10 cellular contexts compared by ENCODE assay signal in genomic region chr2:45821558-45822271, GRCh38.
DNase-seq lines count a peak whose midpoint lies in the region; ATAC-seq, FAIRE-seq and TF ChIP-seq lines count a peak whose summit lies in the region.
"Had no signal": no experiment of that assay in that cellular context is flagged by ENCODE, and none has a peak within 500 bp of the region (broad histone marks: within the 10 kb centered on the region; RNA-seq: fewer than 3 reads in every experiment).

No MANE protein-coding gene starts in this region.

- H3K4me3 ChIP-seq in adrenal gland (no peak overlapping the region), kidney (ENCODE audit: low read length in 2 of 2) (no peak overlapping the region), thoracic aorta (no peak overlapping the region)

- FAIRE-seq in HTR-8/SVneo (lab: Jason Lieb, UNC) (no peak), kidney (lab: Jason Lieb, UNC) (no peak)

- H3K9me3 ChIP-seq in adrenal gland (replicated peaks in 1 of 3) (no peaks in the 10 kb centered on the region), kidney (ENCODE audit: control insufficient read depth in 1 of 2, low read length in 2 of 2) (no peaks in the 10 kb centered on the region), thoracic aorta (no peaks in the 10 kb centered on the region), T-helper 17 cell (ENCODE audit: control insufficient read depth, low read length, poor library complexity, severe bottlenecking) (no peaks in the 10 kb centered on the region)

- H3K9ac ChIP-seq in kidney (ENCODE audit: low read length in 2 of 2) = peak overlapping the region in 1 of 2 donors; percentile 27

- H3K27ac ChIP-seq in adrenal gland = peak overlapping the region in 1 of 5 donors; percentile 20
- H3K27ac ChIP-seq in kidney (ENCODE audit: low read depth in 2 of 2, low read length in 2 of 2) = peak overlapping the region; percentile 39
- peak overlapping the region in 1 of 2 donors; percentile 25 for H3K27ac ChIP-seq in thoracic aorta

- no peaks in the 10 kb centered on the region for H3K27me3 ChIP-seq in adrenal gland
- H3K27me3 ChIP-seq in thoracic aorta (replicated peaks; ENCODE audit: insufficient read depth) = no peaks in the 10 kb centered on the region

- H3K4me1 Mint-ChIP-seq in T-helper 17 cell = peaks cover 22% of the 10 kb centered on the region

- ATAC-seq in thoracic aorta (ENCODE audit: insufficient number of reproducible peaks, low FRiP score, low read depth) (no peak), T-helper 17 cell (no peak)
- ATAC-seq: stimulated activated naive CD8-positive, alpha-beta T cell treated with anti-CD3 and anti-CD28 coated beads, Interleukin-15, amount 100 ng/mL, for 72 hours had no signal

- H3K4me3 Mint-ChIP-seq in T-helper 17 cell = no peak overlapping the region
- H3K4me3 Mint-ChIP-seq: stimulated activated naive CD8-positive, alpha-beta T cell treated with anti-CD3 and anti-CD28 coated beads, Interleukin-15, amount 100 ng/mL, for 72 hours had no signal

- intact Hi-C loops in adrenal gland (cut with DNase I) (no loop called here), kidney (cut with DNase I) (no loop called here)

- peaks cover 3% of the 10 kb centered on the region for H3K36me3 Mint-ChIP-seq in T-helper 17 cell (ENCODE audit: low read depth)

- no peak for TF ChIP-seq CTCF in adrenal gland (IDR thresholded peaks at IDR 0.05)
- TF ChIP-seq CTCF in kidney (IDR thresholded peaks at IDR 0.05; ENCODE audit: borderline replicate concordance, extremely low read depth, insufficient read depth) = no peak
- TF ChIP-seq CTCF in thoracic aorta (IDR thresholded peaks at IDR 0.05) = no peak

- H3K36me3 ChIP-seq in adrenal gland (replicated peaks in 1 of 2) = no peaks in the 10 kb centered on the region
- H3K36me3 ChIP-seq in kidney (ENCODE audit: control insufficient read depth in 1 of 2, insufficient read depth in 2 of 2, low read length in 2 of 2) = no peaks in the 10 kb centered on the region
- H3K36me3 ChIP-seq in thoracic aorta = no peaks in the 10 kb centered on the region

- no peak for TF ChIP-seq POLR2A in adrenal gland (IDR thresholded peaks at IDR 0.05)

- WGBS in adrenal gland, 4 donors = 58 to 73% (median 67%) methylated on average over 9 of the region's 9 CpGs

- no peak overlapping the region for H3K27ac Mint-ChIP-seq in T-helper 17 cell
- H3K27ac Mint-ChIP-seq: stimulated activated naive CD8-positive, alpha-beta T cell treated with anti-CD3 and anti-CD28 coated beads, Interleukin-15, amount 100 ng/mL, for 72 hours had no signal

- peak; percentile 48 for DNase-seq in HTR-8/SVneo (ENCODE audit: insufficient read length, low spot score)
- peak; percentile 50 to 84 (median 76) for DNase-seq in adrenal gland
- no peak for DNase-seq in kidney
- peak; percentile 51 for DNase-seq in thoracic aorta (ENCODE audit: low spot score)
- no peak for DNase-seq in activated T-cell treated with anti-CD3 and anti-CD28 coated beads, Interleukin-2, amount 50 U/mL, for 48 hours
- DNase-seq in SIG-M5 (lab: John Stamatoyannopoulos, UW) = no peak
- no peak for DNase-seq in activated effector memory CD4-positive, alpha-beta T cell treated with Interleukin-2 at 50 U/mL for 16 hours
- DNase-seq in T-helper 17 cell = no peak
- DNase-seq: KG1; stimulated activated naive CD8-positive, alpha-beta T cell treated with anti-CD3 and anti-CD28 coated beads, Interleukin-15, amount 100 ng/mL, for 72 hours had no signal

- H3K4me1 ChIP-seq in adrenal gland (replicated peaks in 1 of 2) = peaks cover 5 to 13% of the 10 kb centered on the region in 2 donors
- H3K4me1 ChIP-seq in kidney (ENCODE audit: control insufficient read depth in 1 of 2, insufficient read depth in 1 of 2, low read depth in 1 of 2, low read length in 2 of 2) = peaks cover 14 to 16% of the 10 kb centered on the region in 2 donors
- H3K4me1 ChIP-seq in thoracic aorta (ENCODE audit: control insufficient read depth in 1 of 2, low read depth in 2 of 2) = peaks cover 19 to 43% of the 10 kb centered on the region in 2 donors

- peaks cover 5% of the 10 kb centered on the region for H3K27me3 Mint-ChIP-seq in T-helper 17 cell
- H3K27me3 Mint-ChIP-seq: stimulated activated naive CD8-positive, alpha-beta T cell treated with anti-CD3 and anti-CD28 coated beads, Interleukin-15, amount 100 ng/mL, for 72 hours had no signal

Comparison
In these comparisons a context has a peak if more than half of its experiments do, and no peak if none do; other contexts are left out.
1. DNase-seq: peak in HTR-8/SVneo (single experiment), adrenal gland (7 of 7) and thoracic aorta (single experiment); none in kidney (single experiment), activated T-cell treated with anti-CD3 and anti-CD28 coated beads, Interleukin-2, amount 50 U/mL, for 48 hours (0 of 2), SIG-M5 (single experiment), activated effector memory CD4-positive, alpha-beta T cell treated with Interleukin-2 at 50 U/mL for 16 hours (single experiment) and T-helper 17 cell (0 of 3).